Comparison of ENCODE assay signal across 9 cellular contexts in genomic region chr14:65850429-65851145, GRCh38.
DNase-seq lines count a peak whose midpoint lies in the region; ATAC-seq lines count a peak whose summit lies in the region.
"Had no signal": no experiment of that assay in that cellular context is flagged by ENCODE, and none has a peak within 500 bp of the region (broad histone marks: within the 10 kb centered on the region; RNA-seq: fewer than 3 reads in every experiment).

No MANE protein-coding gene starts in this region.

- DNase-seq in NCI-H1092 (lab: John Stamatoyannopoulos, UW) (peak; percentile 73), T-helper 22 cell (ENCODE audit: low read depth) (peak; percentile 43), NCI-H526 (lab: John Stamatoyannopoulos, UW) (no peak), DMS153 treated with DMSO at 0.1 percent for 48 hours (lab: John Stamatoyannopoulos, UW; ENCODE audit: unreplicated experiment) (no peak)
- DNase-seq in activated naive CD8-positive, alpha-beta T cell treated with anti-CD3 and anti-CD28 coated beads for 36 hours = peak; percentile 55
- peak; percentile 16 for DNase-seq in stimulated activated CD8-positive, alpha-beta memory T cell treated with anti-CD3 and anti-CD28 coated beads, Interleukin-12 subunit alpha, Interleukin-12 subunit beta, amount 100 ng/mL, for 4 hours (ENCODE audit: low read depth)
- DNase-seq: SIG-M5 had no signal

- no peaks in the 10 kb centered on the region for H3K27me3 Mint-ChIP-seq in activated naive CD8-positive, alpha-beta T cell treated with anti-CD3 and anti-CD28 coated beads for 36 hours

- ATAC-seq in HG03432 (IDR thresholded peaks at IDR 0.05; ENCODE audit: unreplicated experiment) (no peak), GM18858 (IDR thresholded peaks at IDR 0.05; ENCODE audit: unreplicated experiment) (no peak)

- H3K27ac Mint-ChIP-seq in activated naive CD8-positive, alpha-beta T cell treated with anti-CD3 and anti-CD28 coated beads for 36 hours = peak overlapping the region; percentile 87

- no peak overlapping the region for H3K4me3 Mint-ChIP-seq in activated naive CD8-positive, alpha-beta T cell treated with anti-CD3 and anti-CD28 coated beads for 36 hours

- peaks cover 21% of the 10 kb centered on the region for H3K9me3 Mint-ChIP-seq in activated naive CD8-positive, alpha-beta T cell treated with anti-CD3 and anti-CD28 coated beads for 36 hours

- peaks cover 43% of the 10 kb centered on the region for H3K4me1 Mint-ChIP-seq in activated naive CD8-positive, alpha-beta T cell treated with anti-CD3 and anti-CD28 coated beads for 36 hours

- peaks cover 25% of the 10 kb centered on the region for H3K36me3 Mint-ChIP-seq in activated naive CD8-positive, alpha-beta T cell treated with anti-CD3 and anti-CD28 coated beads for 36 hours

Comparison
In these comparisons a context has a peak if more than half of its experiments do, and no peak if none do; other contexts are left out.
1. DNase-seq: peak in NCI-H1092 (single experiment), T-helper 22 cell (single experiment), activated naive CD8-positive, alpha-beta T cell treated with anti-CD3 and anti-CD28 coated beads for 36 hours (single experiment) and stimulated activated CD8-positive, alpha-beta memory T cell treated with anti-CD3 and anti-CD28 coated beads, Interleukin-12 subunit alpha, Interleukin-12 subunit beta, amount 100 ng/mL, for 4 hours (single experiment); none in NCI-H526 (0 of 2) and DMS153 treated with DMSO at 0.1 percent for 48 hours (single experiment).